In genomic region chr17:80382956-80383355, GRCh38 we compare ENCODE assay signal across 16 cellular contexts. TPM values are rescaled to one million over a fixed set of nuclear protein-coding genes. Genes with fewer than 3 reads are reported as not detected.
DNase-seq lines count a peak whose midpoint lies in the region; ATAC-seq and TF ChIP-seq lines count a peak whose summit lies in the region.
"Had no signal": no experiment of that assay in that cellular context is flagged by ENCODE, and none has a peak within 500 bp of the region (broad histone marks: within the 10 kb centered on the region; RNA-seq: fewer than 3 reads in every experiment).

No MANE protein-coding gene starts in this region.

- TF ChIP-seq EP300 in sigmoid colon (IDR thresholded peaks at IDR 0.05) = no peak

- no peak for DNase-seq in activated T-cell treated with anti-CD3 and anti-CD28 coated beads, Interleukin-2, amount 50 U/mL, for 24 hours
- DNase-seq in activated T-cell treated with anti-CD3 and anti-CD28 coated beads for 4 hours (no peak), T-helper 17 cell (no peak), sigmoid colon (peak; percentile 46)
- DNase-seq in effector memory CD8-positive, alpha-beta T cell = no peak
- no peak for DNase-seq in stimulated activated CD4-positive, alpha-beta T cell treated with anti-CD3 and anti-CD28 coated beads, Interleukin-1b, Interleukin-23, amount 100 ng/mL, for 48 hours
- DNase-seq: ACHN; CD4-positive, alpha-beta T cell; GF-D8; HFFc6; NCI-H1436; NCI-H2081; NCI-H524; RPMI8226 had no signal

- TF ChIP-seq CTCF in sigmoid colon (IDR thresholded peaks at IDR 0.05) = no peak

- H3K27me3 ChIP-seq in sigmoid colon = no peaks in the 10 kb centered on the region

- intact Hi-C loops in sigmoid colon (cut with DNase I) = no loop called here

- no peaks in the 10 kb centered on the region for H3K4me1 ChIP-seq in sigmoid colon

- H3K36me3 ChIP-seq in sigmoid colon = peaks cover 27 to 100% (median 75%) of the 10 kb centered on the region in 4 donors

- WGBS in sigmoid colon, 2 donors = 91 to 94% methylated on average over 8 of the region's 8 CpGs

- H3K4me3 ChIP-seq in sigmoid colon = no peak overlapping the region

- H3K27me3 Mint-ChIP-seq in activated T-cell treated with anti-CD3 and anti-CD28 coated beads, Interleukin-2, amount 50 U/mL, for 24 hours = no peaks in the 10 kb centered on the region
- no peaks in the 10 kb centered on the region for H3K27me3 Mint-ChIP-seq in T-helper 17 cell
- H3K27me3 Mint-ChIP-seq in effector memory CD8-positive, alpha-beta T cell = no peaks in the 10 kb centered on the region
- H3K27me3 Mint-ChIP-seq: CD4-positive, alpha-beta T cell had no signal

- H3K36me3 Mint-ChIP-seq in activated T-cell treated with anti-CD3 and anti-CD28 coated beads, Interleukin-2, amount 50 U/mL, for 24 hours (ENCODE audit: low read depth) = peaks cover 100% of the 10 kb centered on the region
- peaks cover 19% of the 10 kb centered on the region for H3K36me3 Mint-ChIP-seq in T-helper 17 cell (ENCODE audit: low read depth)
- peaks cover 95% of the 10 kb centered on the region for H3K36me3 Mint-ChIP-seq in effector memory CD8-positive, alpha-beta T cell (ENCODE audit: insufficient read depth)

- TF ChIP-seq POLR2A in sigmoid colon (IDR thresholded peaks at IDR 0.05) = no peak

- H3K27ac ChIP-seq in sigmoid colon = no peak overlapping the region
- H3K27ac ChIP-seq: HL-60 had no signal

- H3K27ac Mint-ChIP-seq in activated T-cell treated with anti-CD3 and anti-CD28 coated beads, Interleukin-2, amount 50 U/mL, for 24 hours = peak overlapping the region; percentile 77
- H3K27ac Mint-ChIP-seq in T-helper 17 cell = peak overlapping the region; percentile 83
- H3K27ac Mint-ChIP-seq in effector memory CD8-positive, alpha-beta T cell = peak overlapping the region; percentile 77 to 88
- H3K27ac Mint-ChIP-seq: CD4-positive, alpha-beta T cell; HFFc6 had no signal

- H3K9me3 ChIP-seq in T-helper 17 cell (ENCODE audit: control insufficient read depth, low read length, poor library complexity, severe bottlenecking) = no peaks in the 10 kb centered on the region
- no peaks in the 10 kb centered on the region for H3K9me3 ChIP-seq in sigmoid colon

- H3K9me3 Mint-ChIP-seq in activated T-cell treated with anti-CD3 and anti-CD28 coated beads, Interleukin-2, amount 50 U/mL, for 24 hours = no peaks in the 10 kb centered on the region
- H3K9me3 Mint-ChIP-seq in effector memory CD8-positive, alpha-beta T cell = no peaks in the 10 kb centered on the region
- H3K9me3 Mint-ChIP-seq: CD4-positive, alpha-beta T cell; HFFc6 had no signal

- ATAC-seq in T-helper 17 cell = no peak
- ATAC-seq in effector memory CD8-positive, alpha-beta T cell (replicated peaks) = no peak
- no peak for ATAC-seq in HG03432 (IDR thresholded peaks at IDR 0.05; ENCODE audit: unreplicated experiment)

- H3K4me3 Mint-ChIP-seq in activated T-cell treated with anti-CD3 and anti-CD28 coated beads, Interleukin-2, amount 50 U/mL, for 24 hours = no peak overlapping the region
- H3K4me3 Mint-ChIP-seq in T-helper 17 cell = no peak overlapping the region
- no peak overlapping the region for H3K4me3 Mint-ChIP-seq in effector memory CD8-positive, alpha-beta T cell
- H3K4me3 Mint-ChIP-seq: CD4-positive, alpha-beta T cell; HFFc6 had no signal

- H3K4me1 Mint-ChIP-seq in activated T-cell treated with anti-CD3 and anti-CD28 coated beads, Interleukin-2, amount 50 U/mL, for 24 hours (ENCODE audit: low read depth) = no peaks in the 10 kb centered on the region
- H3K4me1 Mint-ChIP-seq in T-helper 17 cell = peaks cover 8% of the 10 kb centered on the region
- H3K4me1 Mint-ChIP-seq in effector memory CD8-positive, alpha-beta T cell (ENCODE audit: low read depth in 2 of 2) = peaks cover 0 to 6% of the 10 kb centered on the region in 2 donors

RNA-seq across cellular contexts. Expression of gene ENDOV, which starts 32.0 kb away (rescaled TPM):
- total RNA-seq in T-helper 17 cell (10 to 100 TPM; 14.1 to 24.5 TPM), sigmoid colon (10 to 100 TPM in 3 of 4 donors, 1 to 10 TPM in 1; 9.5 to 23.5 (median 16.7) TPM)
- 10 to 100 TPM; 14.1 to 18.6 (median 17.4) TPM for polyA plus RNA-seq in sigmoid colon
